Comparison of ENCODE assay signal across 23 cellular contexts in the genomic region with DNA sequence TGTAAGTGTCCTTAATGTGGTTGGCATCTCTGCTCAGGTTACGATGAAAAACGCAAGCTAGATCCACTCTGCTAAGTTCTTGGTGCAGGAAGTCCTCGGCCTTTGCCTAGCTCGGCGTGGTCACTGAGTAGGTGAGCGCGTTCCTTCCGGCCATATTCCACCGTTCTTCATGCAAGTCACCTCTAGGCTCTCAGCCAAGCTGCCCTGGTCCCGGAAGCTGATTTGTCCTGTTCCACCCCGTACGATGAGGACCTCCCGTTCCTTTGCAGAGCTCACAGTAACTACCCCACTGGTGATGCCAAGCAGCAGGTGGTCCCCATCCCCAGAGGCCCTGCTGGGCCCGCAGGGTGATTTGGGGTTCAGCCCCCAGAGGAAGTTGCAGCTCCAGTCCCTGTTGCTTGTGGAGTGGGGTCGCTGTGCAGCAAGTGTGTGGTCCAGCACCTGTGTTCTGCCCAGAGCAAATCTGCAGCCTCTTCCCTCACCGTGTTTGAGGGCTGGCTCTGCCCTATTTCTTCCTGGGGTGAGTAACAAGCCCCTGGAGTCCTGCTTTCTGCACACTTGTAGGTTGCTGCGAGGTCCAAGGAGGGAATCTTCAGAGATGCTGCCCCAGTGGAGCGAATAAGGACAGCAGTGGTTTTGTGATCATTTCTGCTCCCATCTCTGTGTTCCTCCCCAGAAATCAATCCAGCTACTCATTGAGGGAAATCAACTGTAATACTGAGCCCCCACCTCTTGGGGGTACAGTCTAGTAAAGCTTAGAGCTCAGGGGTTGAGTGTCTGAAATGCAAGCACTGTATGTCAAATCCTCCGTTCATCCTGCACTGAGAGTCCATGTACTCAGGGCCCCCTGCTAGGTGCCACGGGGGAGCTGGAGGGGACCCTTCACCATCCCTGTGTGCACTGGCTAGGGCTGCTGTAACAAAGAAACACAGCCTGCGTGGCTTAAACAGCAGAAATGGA. TPM values are rescaled to one million over a fixed set of nuclear protein-coding genes. Genes with fewer than 3 reads are reported as not detected.
DNase-seq lines count a peak whose midpoint lies in the region; ATAC-seq and TF ChIP-seq lines count a peak whose summit lies in the region.
"Had no signal": no experiment of that assay in that cellular context is flagged by ENCODE, and none has a peak within 500 bp of the region (broad histone marks: within the 10 kb centered on the region; RNA-seq: fewer than 3 reads in every experiment).

No MANE protein-coding gene starts in this region.

- H3K4me3 ChIP-seq in upper lobe of right lung, result no peak overlapping the region
- no peak overlapping the region for H3K4me3 ChIP-seq in thyroid gland (replicated peaks in 1 of 3)
- H3K4me3 ChIP-seq: colonic mucosa, psoas muscle, testis had no signal

- no peak overlapping the region for H3K27ac Mint-ChIP-seq in activated CD8-positive, alpha-beta T cell treated with anti-CD3 and anti-CD28 coated beads for 36 hours
- H3K27ac Mint-ChIP-seq in activated CD8-positive, alpha-beta T cell treated with anti-CD3 and anti-CD28 coated beads, Interleukin-2, amount 10 ng/mL, durations not matched to agents 7 days and 5 days, result no peak overlapping the region
- no peak overlapping the region for H3K27ac Mint-ChIP-seq in chondrocyte (ENCODE audit: unreplicated experiment)
- H3K27ac Mint-ChIP-seq: activated naive CD4-positive, alpha-beta T cell treated with anti-CD3 and anti-CD28 coated beads, Interleukin-2, amount 10 ng/mL, durations not matched to agents 7 days and 5 days; activated T-cell treated with anti-CD3 and anti-CD28 coated beads, Interleukin-2, amount 50 U/mL, for 24 hours; nephron had no signal

- no peak overlapping the region for H3K4me3 Mint-ChIP-seq in activated CD8-positive, alpha-beta T cell treated with anti-CD3 and anti-CD28 coated beads for 36 hours
- no peak overlapping the region for H3K4me3 Mint-ChIP-seq in activated CD8-positive, alpha-beta T cell treated with anti-CD3 and anti-CD28 coated beads, Interleukin-2, amount 10 ng/mL, durations not matched to agents 7 days and 5 days
- no peak overlapping the region for H3K4me3 Mint-ChIP-seq in chondrocyte (ENCODE audit: unreplicated experiment)
- H3K4me3 Mint-ChIP-seq: activated naive CD4-positive, alpha-beta T cell treated with anti-CD3 and anti-CD28 coated beads, Interleukin-2, amount 10 ng/mL, durations not matched to agents 7 days and 5 days; activated T-cell treated with anti-CD3 and anti-CD28 coated beads, Interleukin-2, amount 50 U/mL, for 24 hours; nephron; T-cell had no signal

- H3K27ac ChIP-seq in upper lobe of right lung, result no peak overlapping the region
- H3K27ac ChIP-seq in thyroid gland, result no peak overlapping the region
- H3K27ac ChIP-seq: C4-2B, colonic mucosa, psoas muscle, testis had no signal

- H3K4me1 Mint-ChIP-seq in activated CD8-positive, alpha-beta T cell treated with anti-CD3 and anti-CD28 coated beads for 36 hours (ENCODE audit: low read depth), result peaks cover 3% of the 10 kb centered on the region
- peaks cover 7% of the 10 kb centered on the region for H3K4me1 Mint-ChIP-seq in activated CD8-positive, alpha-beta T cell treated with anti-CD3 and anti-CD28 coated beads, Interleukin-2, amount 10 ng/mL, durations not matched to agents 7 days and 5 days (ENCODE audit: low read depth)
- H3K4me1 Mint-ChIP-seq in chondrocyte (ENCODE audit: low read depth), result no peaks in the 10 kb centered on the region
- H3K4me1 Mint-ChIP-seq: activated naive CD4-positive, alpha-beta T cell treated with anti-CD3 and anti-CD28 coated beads, Interleukin-2, amount 10 ng/mL, durations not matched to agents 7 days and 5 days had no signal

- no peaks in the 10 kb centered on the region for H3K27me3 Mint-ChIP-seq in activated CD8-positive, alpha-beta T cell treated with anti-CD3 and anti-CD28 coated beads for 36 hours
- H3K27me3 Mint-ChIP-seq in activated CD8-positive, alpha-beta T cell treated with anti-CD3 and anti-CD28 coated beads, Interleukin-2, amount 10 ng/mL, durations not matched to agents 7 days and 5 days (ENCODE audit: low read depth), result peaks cover 3% of the 10 kb centered on the region
- peaks cover 10% of the 10 kb centered on the region for H3K27me3 Mint-ChIP-seq in chondrocyte (ENCODE audit: low read depth)
- H3K27me3 Mint-ChIP-seq: activated T-cell treated with anti-CD3 and anti-CD28 coated beads, Interleukin-2, amount 50 U/mL, for 24 hours had no signal

- H3K27me3 ChIP-seq in upper lobe of right lung (no peaks in the 10 kb centered on the region), thyroid gland (no peaks in the 10 kb centered on the region)
- H3K27me3 ChIP-seq: colonic mucosa, testis had no signal

- peak; percentile 14 for TF ChIP-seq CTCF in activated CD8-positive, alpha-beta T cell treated with anti-CD3 and anti-CD28 coated beads for 36 hours (IDR thresholded peaks at IDR 0.05)
- TF ChIP-seq CTCF in chondrocyte (IDR thresholded peaks at IDR 0.05) (no peak), upper lobe of right lung (IDR thresholded peaks at IDR 0.05) (no peak), thyroid gland (IDR thresholded peaks at IDR 0.05) (no peak)

- TF ChIP-seq POLR2A in GM18505 (IDR thresholded peaks at IDR 0.05; ENCODE audit: borderline replicate concordance, extremely low read depth, insufficient read depth, insufficient read length) (no peak), thyroid gland (IDR thresholded peaks at IDR 0.05) (no peak)

- WGBS in thyroid gland, 2 donors, result 71 to 77% methylated on average over 15 to 20 of the region's 21 CpGs

- intact Hi-C loops in activated CD8-positive, alpha-beta T cell treated with anti-CD3 and anti-CD28 coated beads for 36 hours (cut with micrococcal nuclease), result no loop called here
- intact Hi-C loops in upper lobe of right lung (cut with DNase I) (no loop called here), thyroid gland (cut with DNase I) (no loop called here)

- peak; percentile 24 for ATAC-seq in activated CD8-positive, alpha-beta T cell treated with anti-CD3 and anti-CD28 coated beads for 36 hours
- no peak for ATAC-seq in activated CD8-positive, alpha-beta T cell treated with anti-CD3 and anti-CD28 coated beads, Interleukin-2, amount 10 ng/mL, durations not matched to agents 7 days and 5 days
- ATAC-seq in upper lobe of right lung (no peak), GM19328 (IDR thresholded peaks at IDR 0.05; ENCODE audit: unreplicated experiment) (no peak), GM18505 (IDR thresholded peaks at IDR 0.05; ENCODE audit: unreplicated experiment) (no peak)
- ATAC-seq: psoas muscle had no signal

- DNase-seq in activated CD8-positive, alpha-beta T cell treated with anti-CD3 and anti-CD28 coated beads for 36 hours, result no peak
- no peak for DNase-seq in activated CD8-positive, alpha-beta T cell treated with anti-CD3 and anti-CD28 coated beads, Interleukin-2, amount 10 ng/mL, durations not matched to agents 7 days and 5 days
- DNase-seq in NAMALWA (ENCODE audit: low spot score), result peak; percentile 49
- peak; percentile 50 for DNase-seq in chondrocyte (ENCODE audit: low spot score)
- DNase-seq in upper lobe of right lung, result peak; percentile 58
- DNase-seq in thyroid gland, result no peak
- DNase-seq: activated CD4-positive, alpha-beta T cell treated with anti-CD3 and anti-CD28 coated beads, Interleukin-2, amount 50 U/mL, for 48 hours; activated naive CD4-positive, alpha-beta T cell treated with anti-CD3 and anti-CD28 coated beads, Interleukin-2, amount 10 ng/mL, durations not matched to agents 7 days and 5 days; activated T-cell treated with anti-CD3 and anti-CD28 coated beads, Interleukin-2, amount 50 U/mL, for 24 hours; colonic mucosa; DND-41; SHP77 treated with DMSO at 0.1 percent for 48 hours; T-cell; testis had no signal

- no peaks in the 10 kb centered on the region for H3K9me3 Mint-ChIP-seq in activated CD8-positive, alpha-beta T cell treated with anti-CD3 and anti-CD28 coated beads for 36 hours
- no peaks in the 10 kb centered on the region for H3K9me3 Mint-ChIP-seq in activated CD8-positive, alpha-beta T cell treated with anti-CD3 and anti-CD28 coated beads, Interleukin-2, amount 10 ng/mL, durations not matched to agents 7 days and 5 days (ENCODE audit: insufficient read depth)
- H3K9me3 Mint-ChIP-seq in chondrocyte (ENCODE audit: low read depth), result no peaks in the 10 kb centered on the region
- H3K9me3 Mint-ChIP-seq: activated naive CD4-positive, alpha-beta T cell treated with anti-CD3 and anti-CD28 coated beads, Interleukin-2, amount 10 ng/mL, durations not matched to agents 7 days and 5 days; activated T-cell treated with anti-CD3 and anti-CD28 coated beads, Interleukin-2, amount 50 U/mL, for 24 hours; nephron; T-cell had no signal

- no peaks in the 10 kb centered on the region for H3K4me1 ChIP-seq in upper lobe of right lung
- H3K4me1 ChIP-seq in thyroid gland, result no peaks in the 10 kb centered on the region
- H3K4me1 ChIP-seq: colonic mucosa, psoas muscle, testis had no signal

- H3K9me3 ChIP-seq in upper lobe of right lung (no peaks in the 10 kb centered on the region), thyroid gland (no peaks in the 10 kb centered on the region)
- H3K9me3 ChIP-seq: colonic mucosa, psoas muscle, testis had no signal

- H3K36me3 ChIP-seq in upper lobe of right lung (no peaks in the 10 kb centered on the region), thyroid gland (no peaks in the 10 kb centered on the region)
- H3K36me3 ChIP-seq: colonic mucosa had no signal

- no peaks in the 10 kb centered on the region for H3K36me3 Mint-ChIP-seq in activated CD8-positive, alpha-beta T cell treated with anti-CD3 and anti-CD28 coated beads for 36 hours (ENCODE audit: low read depth)
- no peaks in the 10 kb centered on the region for H3K36me3 Mint-ChIP-seq in activated CD8-positive, alpha-beta T cell treated with anti-CD3 and anti-CD28 coated beads, Interleukin-2, amount 10 ng/mL, durations not matched to agents 7 days and 5 days (ENCODE audit: low read depth)
- no peaks in the 10 kb centered on the region for H3K36me3 Mint-ChIP-seq in chondrocyte (ENCODE audit: low read depth)
- H3K36me3 Mint-ChIP-seq: activated naive CD4-positive, alpha-beta T cell treated with anti-CD3 and anti-CD28 coated beads, Interleukin-2, amount 10 ng/mL, durations not matched to agents 7 days and 5 days; T-cell had no signal

- CTCF ChIA-PET in activated CD8-positive, alpha-beta T cell treated with anti-CD3 and anti-CD28 coated beads for 36 hours (lab: Charles Lee), result interaction anchor here (0.9 to 1.5 kb wide), 6 partner anchors 23 to 258 kb away, joined by 3 to 10 read pairs (median 3); no protein-coding TSS in a partner anchor
- CTCF ChIA-PET in activated CD8-positive, alpha-beta T cell treated with anti-CD3 and anti-CD28 coated beads, Interleukin-2, amount 10 ng/mL, durations not matched to agents 7 days and 5 days (lab: Charles Lee), result interaction anchor here (1.0 to 1.9 kb wide), 4 partner anchors 10 to 256 kb away, joined by 3 to 15 read pairs (median 7); no protein-coding TSS in a partner anchor

- POLR2A ChIA-PET in activated CD8-positive, alpha-beta T cell treated with anti-CD3 and anti-CD28 coated beads for 36 hours (lab: Charles Lee), result interaction anchor here (0.8 kb wide), 1 partner anchor 10 kb away, joined by 4 read pairs; no protein-coding TSS in a partner anchor
- POLR2A ChIA-PET in activated CD8-positive, alpha-beta T cell treated with anti-CD3 and anti-CD28 coated beads, Interleukin-2, amount 10 ng/mL, durations not matched to agents 7 days and 5 days (lab: Charles Lee), result interaction anchor here (1.1 kb wide), 1 partner anchor 13 kb away, joined by 3 read pairs; no protein-coding TSS in a partner anchor

RNA-seq across cellular contexts. Expression of gene UMODL1, which starts 2.3 kb away (rescaled TPM):
- total RNA-seq in activated CD8-positive, alpha-beta T cell treated with anti-CD3 and anti-CD28 coated beads for 36 hours, result not detected
- total RNA-seq in activated CD8-positive, alpha-beta T cell treated with anti-CD3 and anti-CD28 coated beads, Interleukin-2, amount 10 ng/mL, durations not matched to agents 7 days and 5 days, result not detected
- total RNA-seq in chondrocyte (0.29 TPM in 1 of 3 replicates, not detected in the others), upper lobe of right lung (0.49 TPM), thyroid gland (not detected)
- total RNA-seq: A172, HT1080, M059J, NCI-H460, psoas muscle had no signal

Comparison
In these comparisons a context has a peak if more than half of its experiments do, and no peak if none do; other contexts are left out.
1. DNase-seq: peak in NAMALWA (single experiment), chondrocyte (single experiment) and upper lobe of right lung (single experiment); none in activated CD8-positive, alpha-beta T cell treated with anti-CD3 and anti-CD28 coated beads for 36 hours (single experiment), activated CD8-positive, alpha-beta T cell treated with anti-CD3 and anti-CD28 coated beads, Interleukin-2, amount 10 ng/mL, durations not matched to agents 7 days and 5 days (single experiment) and thyroid gland (0 of 2).